ENCODE assay signal across 20 cellular contexts in the genomic region with DNA sequence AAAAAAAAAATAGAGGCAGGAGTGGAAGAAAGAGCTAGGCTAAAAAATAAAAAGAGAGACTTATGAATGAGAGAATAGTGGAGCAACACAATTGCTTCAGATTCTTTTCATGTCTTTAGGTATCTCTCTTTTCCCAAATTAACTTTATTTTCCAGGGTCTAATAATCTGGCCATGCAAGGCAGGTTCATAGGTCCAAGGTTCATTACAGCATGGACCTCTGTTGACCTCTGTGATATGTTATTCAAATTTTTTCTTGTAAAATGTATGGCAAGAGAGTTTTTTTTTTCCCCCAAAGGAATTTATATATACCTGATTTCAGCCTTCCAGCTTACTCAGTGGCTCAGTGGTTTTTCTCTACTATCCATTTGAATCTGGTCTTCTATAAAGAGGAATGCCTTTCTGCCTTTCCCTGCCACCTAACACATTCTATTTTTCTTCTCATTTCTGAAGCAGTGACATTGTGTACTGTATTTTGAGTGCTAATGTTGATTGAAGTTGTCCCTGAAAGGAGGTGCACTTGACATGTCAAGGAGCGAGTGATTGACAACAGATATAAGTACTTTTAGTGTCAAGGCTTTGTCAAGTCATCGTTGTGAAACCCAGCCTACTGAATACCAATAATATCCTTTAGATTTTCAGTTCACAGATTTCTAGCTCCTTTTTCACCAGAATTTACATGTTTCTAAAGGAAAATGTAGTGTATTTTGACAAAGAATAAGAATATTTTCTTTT.
"Had no signal": no experiment of that assay in that cellular context is flagged by ENCODE, and none has a peak within 500 bp of the region (broad histone marks: within the 10 kb centered on the region; RNA-seq: fewer than 3 reads in every experiment).

No MANE protein-coding gene starts in this region.

- H3K4me1 ChIP-seq: psoas muscle, stomach, transverse colon had no signal

- DNase-seq: cortex of kidney; dorsolateral prefrontal cortex; effector CD8-positive, alpha-beta T cell; foreskin melanocyte; left ventricle myocardium superior; naive thymus-derived CD4-positive, alpha-beta T cell; nephron progenitor cell; psoas muscle; spleen; stimulated activated CD4-positive, alpha-beta T cell treated with anti-CD3 and anti-CD28 coated beads, Interleukin-15, amount 100 ng/mL, for 24 hours; stimulated activated CD4-positive, alpha-beta T cell treated with anti-CD3 and anti-CD28 coated beads, Interleukin-1b, Interleukin-23, amount 100 ng/mL, for 48 hours; stimulated activated CD4-positive, alpha-beta T cell treated with anti-CD3 and anti-CD28 coated beads, Interleukin-4, amount 100 ng/mL, for 24 hours; stimulated activated naive CD4-positive, alpha-beta T cell; stomach; substantia nigra; transverse colon had no signal

- ATAC-seq: left ventricle myocardium superior; naive thymus-derived CD4-positive, alpha-beta T cell; psoas muscle; sciatic nerve had no signal

- H2AFZ ChIP-seq: hepatocyte had no signal

- H3K4me3 ChIP-seq: dorsolateral prefrontal cortex, hepatocyte, psoas muscle, spleen, stomach, thoracic aorta, transverse colon had no signal

- H3K4me2 ChIP-seq: hepatocyte had no signal

- H3K36me3 ChIP-seq: thoracic aorta had no signal

- H3K27me3 ChIP-seq: dorsolateral prefrontal cortex, hepatocyte, neutrophil, spleen, stomach, transverse colon had no signal

- H3K27ac ChIP-seq: dorsolateral prefrontal cortex, hepatocyte, neutrophil, psoas muscle, spleen, stomach, thoracic aorta, transverse colon had no signal

- H3K79me2 ChIP-seq: hepatocyte had no signal

- H3K9me3 ChIP-seq: neutrophil, psoas muscle, stomach, thoracic aorta, transverse colon had no signal
